In genomic region chrX:48737213-48737938, GRCh38 we compare ENCODE assay signal across 8 cellular contexts.
DNase-seq lines count a peak whose midpoint lies in the region; ATAC-seq lines count a peak whose summit lies in the region.

No MANE protein-coding gene starts in this region.

- no peaks in the 10 kb centered on the region for H3K9me3 ChIP-seq in BLaER1

- peak overlapping the region; percentile 75 for H3K9ac ChIP-seq in BLaER1

- H3K27me3 ChIP-seq in BLaER1, result peaks cover 65% of the 10 kb centered on the region

- H3K36me3 ChIP-seq in BLaER1, result no peaks in the 10 kb centered on the region

- peak overlapping the region; percentile 78 for H3K27ac ChIP-seq in BLaER1

- peaks cover 10% of the 10 kb centered on the region for H3K4me1 ChIP-seq in BLaER1

- H3K4me3 ChIP-seq in BLaER1, result peak overlapping the region; percentile 62

- peak overlapping the region; percentile 80 for H3K4me2 ChIP-seq in BLaER1

- DNase-seq in NCI-H526 treated with DMSO at 0.1 percent for 48 hours (lab: John Stamatoyannopoulos, UW), result peak; percentile 94
- DNase-seq in activated CD4-positive, alpha-beta T cell treated with anti-CD3 and anti-CD28 coated beads, Interleukin-2, amount 50 U/mL, for 1 hour, result peak; percentile 79
- peak; percentile 96 for DNase-seq in dedifferentiated amniotic fluid mesenchymal stem cell (ENCODE audit: extremely low spot score)
- peak; percentile 99 for DNase-seq in left kidney (ENCODE audit: low read depth, low spot score)
- peak; percentile 91 for DNase-seq in stimulated activated CD4-positive, alpha-beta T cell treated with anti-CD3 and anti-CD28 coated beads, Interleukin-1b, Interleukin-23, amount 100 ng/mL, for 48 hours

- ATAC-seq in GM19324 (IDR thresholded peaks at IDR 0.05; ENCODE audit: low FRiP score, unreplicated experiment) (peak; percentile 92), HG03460 (IDR thresholded peaks at IDR 0.05; ENCODE audit: unreplicated experiment) (peak; percentile 99)

- H4K20me1 ChIP-seq in BLaER1, result no peaks in the 10 kb centered on the region; the same call in 1 of the 2 replicates

Comparison
In these comparisons a context has a peak if more than half of its experiments do, and no peak if none do; other contexts are left out.
1. Peak in every context shown above with its lines: DNase-seq, ATAC-seq, H3K4me3 ChIP-seq and H3K27ac ChIP-seq.